In the genomic region with DNA sequence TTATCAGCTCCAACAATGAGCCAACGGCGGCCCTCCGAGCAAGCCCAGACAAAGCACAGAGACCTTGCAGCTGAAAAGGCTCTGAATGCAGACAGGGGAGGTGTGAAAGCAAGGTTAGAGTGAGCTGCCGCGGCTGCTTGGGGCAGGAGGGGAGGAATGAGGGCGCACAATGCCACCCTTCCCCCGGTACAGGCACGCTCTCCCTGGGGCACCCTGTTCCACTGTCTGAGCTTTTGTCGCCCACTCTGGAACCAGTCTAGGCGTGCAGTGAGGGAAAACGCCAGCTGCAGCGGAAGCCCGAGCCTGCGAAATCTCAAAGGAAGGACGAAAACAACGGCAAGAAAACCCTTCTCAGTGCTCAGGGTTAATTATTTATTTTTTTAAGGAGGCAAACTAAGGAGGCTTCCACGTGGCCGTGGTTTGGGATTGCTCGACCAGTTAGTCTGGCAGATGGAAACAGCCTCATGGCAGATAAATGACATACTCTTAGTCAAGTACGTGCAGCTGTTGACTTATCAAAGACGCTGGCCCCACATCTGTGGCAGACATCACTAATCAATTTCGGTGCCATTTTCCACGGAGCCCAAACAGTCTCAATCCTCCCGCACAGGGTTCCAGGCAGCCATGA, we compare ENCODE assay signal across 1 cellular context.
TF ChIP-seq lines count a peak whose summit lies in the region.

No MANE protein-coding gene starts in this region.

TF ChIP-seq in K562, 482 proteins besides CTCF, POLR2A, EP300 and RAD21 (continued from another document and continues in another):
- no peak for TF ChIP-seq FOXM1 (IDR thresholded peaks at IDR 0.05; ENCODE audit: low read depth)
- TF ChIP-seq FOXM1 (CRISPR knock-in tag; IDR thresholded peaks at IDR 0.05; ENCODE audit: low read depth), result no peak
- no peak for TF ChIP-seq PTBP1 (IDR thresholded peaks at IDR 0.05; ENCODE audit: low read depth, low read length)
- no peak for TF ChIP-seq FUS (optimal IDR thresholded peaks at IDR 0.05; ENCODE audit: low read depth, low read length)
- no peak for TF ChIP-seq ZNF764 (CRISPR knock-in tag; IDR thresholded peaks at IDR 0.05; ENCODE audit: low read depth)
- TF ChIP-seq, protein P1, sequence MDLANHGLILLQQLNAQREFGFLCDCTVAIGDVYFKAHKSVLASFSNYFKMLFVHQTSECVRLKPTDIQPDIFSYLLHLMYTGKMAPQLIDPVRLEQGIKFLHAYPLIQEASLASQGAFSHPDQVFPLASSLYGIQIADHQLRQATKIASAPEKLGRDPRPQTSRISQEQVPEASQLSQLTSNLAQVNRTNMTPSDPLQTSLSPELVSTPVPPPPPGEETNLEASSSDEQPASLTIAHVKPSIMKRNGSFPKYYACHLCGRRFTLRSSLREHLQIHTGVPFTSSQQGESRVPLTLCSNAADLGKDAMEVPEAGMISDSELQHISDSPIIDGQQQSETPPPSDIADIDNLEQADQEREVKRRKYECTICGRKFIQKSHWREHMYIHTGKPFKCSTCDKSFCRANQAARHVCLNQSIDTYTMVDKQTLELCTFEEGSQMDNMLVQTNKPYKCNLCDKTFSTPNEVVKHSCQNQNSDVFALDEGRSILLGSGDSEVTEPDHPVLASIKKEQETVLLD (IDR thresholded peaks at IDR 0.05), result no peak
- no peak for TF ChIP-seq MXI1 (IDR thresholded peaks at IDR 0.05; ENCODE audit: low read depth, low read length)
- TF ChIP-seq, protein P2, sequence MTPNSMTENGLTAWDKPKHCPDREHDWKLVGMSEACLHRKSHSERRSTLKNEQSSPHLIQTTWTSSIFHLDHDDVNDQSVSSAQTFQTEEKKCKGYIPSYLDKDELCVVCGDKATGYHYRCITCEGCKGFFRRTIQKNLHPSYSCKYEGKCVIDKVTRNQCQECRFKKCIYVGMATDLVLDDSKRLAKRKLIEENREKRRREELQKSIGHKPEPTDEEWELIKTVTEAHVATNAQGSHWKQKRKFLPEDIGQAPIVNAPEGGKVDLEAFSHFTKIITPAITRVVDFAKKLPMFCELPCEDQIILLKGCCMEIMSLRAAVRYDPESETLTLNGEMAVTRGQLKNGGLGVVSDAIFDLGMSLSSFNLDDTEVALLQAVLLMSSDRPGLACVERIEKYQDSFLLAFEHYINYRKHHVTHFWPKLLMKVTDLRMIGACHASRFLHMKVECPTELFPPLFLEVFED (CRISPR knock-in tag; conservative IDR thresholded peaks at IDR 0.05), result no peak
- no peak for TF ChIP-seq RFX1 (IDR thresholded peaks at IDR 0.05)
- TF ChIP-seq TCF3 (CRISPR knock-in tag; IDR thresholded peaks at IDR 0.05), result peak; percentile 76
- TF ChIP-seq HIVEP1 (CRISPR knock-in tag; IDR thresholded peaks at IDR 0.05), result no peak
- no peak for TF ChIP-seq MAFG (tag; conservative IDR thresholded peaks at IDR 0.05)
- peak; percentile 44 for TF ChIP-seq ARID1B (IDR thresholded peaks at IDR 0.05)
- TF ChIP-seq ARNT (IDR thresholded peaks at IDR 0.05), result no peak
- TF ChIP-seq ZFX (CRISPR knock-in tag; IDR thresholded peaks at IDR 0.05), result no peak
- TF ChIP-seq RBM17 (IDR thresholded peaks at IDR 0.05; ENCODE audit: borderline replicate concordance, low read depth, low read length), result no peak
- no peak for TF ChIP-seq HOXB6 (CRISPR knock-in tag; IDR thresholded peaks at IDR 0.05; ENCODE audit: borderline replicate concordance)
- no peak for TF ChIP-seq EWSR1 (IDR thresholded peaks at IDR 0.05; ENCODE audit: borderline replicate concordance, low read depth, partially characterized antibody)
- TF ChIP-seq, protein P3, sequence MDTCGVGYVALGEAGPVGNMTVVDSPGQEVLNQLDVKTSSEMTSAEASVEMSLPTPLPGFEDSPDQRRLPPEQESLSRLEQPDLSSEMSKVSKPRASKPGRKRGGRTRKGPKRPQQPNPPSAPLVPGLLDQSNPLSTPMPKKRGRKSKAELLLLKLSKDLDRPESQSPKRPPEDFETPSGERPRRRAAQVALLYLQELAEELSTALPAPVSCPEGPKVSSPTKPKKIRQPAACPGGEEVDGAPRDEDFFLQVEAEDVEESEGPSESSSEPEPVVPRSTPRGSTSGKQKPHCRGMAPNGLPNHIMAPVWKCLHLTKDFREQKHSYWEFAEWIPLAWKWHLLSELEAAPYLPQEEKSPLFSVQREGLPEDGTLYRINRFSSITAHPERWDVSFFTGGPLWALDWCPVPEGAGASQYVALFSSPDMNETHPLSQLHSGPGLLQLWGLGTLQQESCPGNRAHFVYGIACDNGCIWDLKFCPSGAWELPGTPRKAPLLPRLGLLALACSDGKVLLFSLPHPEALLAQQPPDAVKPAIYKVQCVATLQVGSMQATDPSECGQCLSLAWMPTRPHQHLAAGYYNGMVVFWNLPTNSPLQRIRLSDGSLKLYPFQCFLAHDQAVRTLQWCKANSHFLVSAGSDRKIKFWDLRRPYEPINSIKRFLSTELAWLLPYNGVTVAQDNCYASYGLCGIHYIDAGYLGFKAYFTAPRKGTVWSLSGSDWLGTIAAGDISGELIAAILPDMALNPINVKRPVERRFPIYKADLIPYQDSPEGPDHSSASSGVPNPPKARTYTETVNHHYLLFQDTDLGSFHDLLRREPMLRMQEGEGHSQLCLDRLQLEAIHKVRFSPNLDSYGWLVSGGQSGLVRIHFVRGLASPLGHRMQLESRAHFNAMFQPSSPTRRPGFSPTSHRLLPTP (IDR thresholded peaks at IDR 0.05; ENCODE audit: borderline replicate concordance, extremely low read depth, insufficient read length), result no peak
- TF ChIP-seq TFAM (CRISPR knock-in tag; conservative IDR thresholded peaks at IDR 0.05), result no peak
- TF ChIP-seq CHCHD3 (CRISPR knock-in tag; IDR thresholded peaks at IDR 0.05), result no peak
- TF ChIP-seq CBX2 (IDR thresholded peaks at IDR 0.05; ENCODE audit: insufficient read depth, low read length, poor library complexity, severe bottlenecking), result no peak
- TF ChIP-seq, protein P4, sequence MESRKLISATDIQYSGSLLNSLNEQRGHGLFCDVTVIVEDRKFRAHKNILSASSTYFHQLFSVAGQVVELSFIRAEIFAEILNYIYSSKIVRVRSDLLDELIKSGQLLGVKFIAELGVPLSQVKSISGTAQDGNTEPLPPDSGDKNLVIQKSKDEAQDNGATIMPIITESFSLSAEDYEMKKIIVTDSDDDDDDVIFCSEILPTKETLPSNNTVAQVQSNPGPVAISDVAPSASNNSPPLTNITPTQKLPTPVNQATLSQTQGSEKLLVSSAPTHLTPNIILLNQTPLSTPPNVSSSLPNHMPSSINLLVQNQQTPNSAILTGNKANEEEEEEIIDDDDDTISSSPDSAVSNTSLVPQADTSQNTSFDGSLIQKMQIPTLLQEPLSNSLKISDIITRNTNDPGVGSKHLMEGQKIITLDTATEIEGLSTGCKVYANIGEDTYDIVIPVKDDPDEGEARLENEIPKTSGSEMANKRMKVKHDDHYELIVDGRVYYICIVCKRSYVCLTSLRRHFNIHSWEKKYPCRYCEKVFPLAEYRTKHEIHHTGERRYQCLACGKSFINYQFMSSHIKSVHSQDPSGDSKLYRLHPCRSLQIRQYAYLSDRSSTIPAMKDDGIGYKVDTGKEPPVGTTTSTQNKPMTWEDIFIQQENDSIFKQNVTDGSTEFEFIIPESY (CRISPR knock-in tag; IDR thresholded peaks at IDR 0.05), result no peak
- TF ChIP-seq ADNP (tag; IDR thresholded peaks at IDR 0.05), result no peak
- TF ChIP-seq, protein P5, sequence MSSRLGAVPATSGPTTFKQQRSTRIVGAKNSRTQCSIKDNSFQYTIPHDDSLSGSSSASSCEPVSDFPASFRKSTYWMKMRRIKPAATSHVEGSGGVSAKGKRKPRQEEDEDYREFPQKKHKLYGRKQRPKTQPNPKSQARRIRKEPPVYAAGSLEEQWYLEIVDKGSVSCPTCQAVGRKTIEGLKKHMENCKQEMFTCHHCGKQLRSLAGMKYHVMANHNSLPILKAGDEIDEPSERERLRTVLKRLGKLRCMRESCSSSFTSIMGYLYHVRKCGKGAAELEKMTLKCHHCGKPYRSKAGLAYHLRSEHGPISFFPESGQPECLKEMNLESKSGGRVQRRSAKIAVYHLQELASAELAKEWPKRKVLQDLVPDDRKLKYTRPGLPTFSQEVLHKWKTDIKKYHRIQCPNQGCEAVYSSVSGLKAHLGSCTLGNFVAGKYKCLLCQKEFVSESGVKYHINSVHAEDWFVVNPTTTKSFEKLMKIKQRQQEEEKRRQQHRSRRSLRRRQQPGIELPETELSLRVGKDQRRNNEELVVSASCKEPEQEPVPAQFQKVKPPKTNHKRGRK (tag; IDR thresholded peaks at IDR 0.05), result no peak
- no peak for TF ChIP-seq NR2C2 (CRISPR knock-in tag; IDR thresholded peaks at IDR 0.05)
- TF ChIP-seq NR2C2 (tag; IDR thresholded peaks at IDR 0.05), result no peak
- TF ChIP-seq, protein P6, sequence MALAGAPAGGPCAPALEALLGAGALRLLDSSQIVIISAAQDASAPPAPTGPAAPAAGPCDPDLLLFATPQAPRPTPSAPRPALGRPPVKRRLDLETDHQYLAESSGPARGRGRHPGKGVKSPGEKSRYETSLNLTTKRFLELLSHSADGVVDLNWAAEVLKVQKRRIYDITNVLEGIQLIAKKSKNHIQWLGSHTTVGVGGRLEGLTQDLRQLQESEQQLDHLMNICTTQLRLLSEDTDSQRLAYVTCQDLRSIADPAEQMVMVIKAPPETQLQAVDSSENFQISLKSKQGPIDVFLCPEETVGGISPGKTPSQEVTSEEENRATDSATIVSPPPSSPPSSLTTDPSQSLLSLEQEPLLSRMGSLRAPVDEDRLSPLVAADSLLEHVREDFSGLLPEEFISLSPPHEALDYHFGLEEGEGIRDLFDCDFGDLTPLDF (CRISPR knock-in tag; IDR thresholded peaks at IDR 0.05), result no peak
- TF ChIP-seq GTF2E2 (tag; IDR thresholded peaks at IDR 0.05), result no peak
- no peak for TF ChIP-seq RBFOX2 (IDR thresholded peaks at IDR 0.05; ENCODE audit: low read depth, low read length)
- TF ChIP-seq MYC (IDR thresholded peaks at IDR 0.05; ENCODE audit: low read depth, low read length), result peak; percentile 62
- no peak for TF ChIP-seq MYC (CRISPR knock-in tag; IDR thresholded peaks at IDR 0.05; ENCODE audit: borderline replicate concordance, low read depth)
- TF ChIP-seq NFIX (CRISPR knock-in tag; IDR thresholded peaks at IDR 0.05; ENCODE audit: low read depth), result no peak
- TF ChIP-seq KDM2B (CRISPR knock-in tag; IDR thresholded peaks at IDR 0.05), result no peak
- no peak for TF ChIP-seq BHLHE40 (IDR thresholded peaks at IDR 0.05; ENCODE audit: low read length)
- TF ChIP-seq, protein P7, sequence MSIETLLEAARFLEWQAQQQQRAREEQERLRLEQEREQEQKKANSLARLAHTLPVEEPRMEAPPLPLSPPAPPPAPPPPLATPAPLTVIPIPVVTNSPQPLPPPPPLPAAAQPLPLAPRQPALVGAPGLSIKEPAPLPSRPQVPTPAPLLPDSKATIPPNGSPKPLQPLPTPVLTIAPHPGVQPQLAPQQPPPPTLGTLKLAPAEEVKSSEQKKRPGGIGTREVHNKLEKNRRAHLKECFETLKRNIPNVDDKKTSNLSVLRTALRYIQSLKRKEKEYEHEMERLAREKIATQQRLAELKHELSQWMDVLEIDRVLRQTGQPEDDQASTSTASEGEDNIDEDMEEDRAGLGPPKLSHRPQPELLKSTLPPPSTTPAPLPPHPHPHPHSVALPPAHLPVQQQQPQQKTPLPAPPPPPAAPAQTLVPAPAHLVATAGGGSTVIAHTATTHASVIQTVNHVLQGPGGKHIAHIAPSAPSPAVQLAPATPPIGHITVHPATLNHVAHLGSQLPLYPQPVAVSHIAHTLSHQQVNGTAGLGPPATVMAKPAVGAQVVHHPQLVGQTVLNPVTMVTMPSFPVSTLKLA (conservative IDR thresholded peaks at IDR 0.05), result peak in 1 of 2 experiments; percentile 37; a peak in 1 of 4 replicates
- TF ChIP-seq, protein P8, sequence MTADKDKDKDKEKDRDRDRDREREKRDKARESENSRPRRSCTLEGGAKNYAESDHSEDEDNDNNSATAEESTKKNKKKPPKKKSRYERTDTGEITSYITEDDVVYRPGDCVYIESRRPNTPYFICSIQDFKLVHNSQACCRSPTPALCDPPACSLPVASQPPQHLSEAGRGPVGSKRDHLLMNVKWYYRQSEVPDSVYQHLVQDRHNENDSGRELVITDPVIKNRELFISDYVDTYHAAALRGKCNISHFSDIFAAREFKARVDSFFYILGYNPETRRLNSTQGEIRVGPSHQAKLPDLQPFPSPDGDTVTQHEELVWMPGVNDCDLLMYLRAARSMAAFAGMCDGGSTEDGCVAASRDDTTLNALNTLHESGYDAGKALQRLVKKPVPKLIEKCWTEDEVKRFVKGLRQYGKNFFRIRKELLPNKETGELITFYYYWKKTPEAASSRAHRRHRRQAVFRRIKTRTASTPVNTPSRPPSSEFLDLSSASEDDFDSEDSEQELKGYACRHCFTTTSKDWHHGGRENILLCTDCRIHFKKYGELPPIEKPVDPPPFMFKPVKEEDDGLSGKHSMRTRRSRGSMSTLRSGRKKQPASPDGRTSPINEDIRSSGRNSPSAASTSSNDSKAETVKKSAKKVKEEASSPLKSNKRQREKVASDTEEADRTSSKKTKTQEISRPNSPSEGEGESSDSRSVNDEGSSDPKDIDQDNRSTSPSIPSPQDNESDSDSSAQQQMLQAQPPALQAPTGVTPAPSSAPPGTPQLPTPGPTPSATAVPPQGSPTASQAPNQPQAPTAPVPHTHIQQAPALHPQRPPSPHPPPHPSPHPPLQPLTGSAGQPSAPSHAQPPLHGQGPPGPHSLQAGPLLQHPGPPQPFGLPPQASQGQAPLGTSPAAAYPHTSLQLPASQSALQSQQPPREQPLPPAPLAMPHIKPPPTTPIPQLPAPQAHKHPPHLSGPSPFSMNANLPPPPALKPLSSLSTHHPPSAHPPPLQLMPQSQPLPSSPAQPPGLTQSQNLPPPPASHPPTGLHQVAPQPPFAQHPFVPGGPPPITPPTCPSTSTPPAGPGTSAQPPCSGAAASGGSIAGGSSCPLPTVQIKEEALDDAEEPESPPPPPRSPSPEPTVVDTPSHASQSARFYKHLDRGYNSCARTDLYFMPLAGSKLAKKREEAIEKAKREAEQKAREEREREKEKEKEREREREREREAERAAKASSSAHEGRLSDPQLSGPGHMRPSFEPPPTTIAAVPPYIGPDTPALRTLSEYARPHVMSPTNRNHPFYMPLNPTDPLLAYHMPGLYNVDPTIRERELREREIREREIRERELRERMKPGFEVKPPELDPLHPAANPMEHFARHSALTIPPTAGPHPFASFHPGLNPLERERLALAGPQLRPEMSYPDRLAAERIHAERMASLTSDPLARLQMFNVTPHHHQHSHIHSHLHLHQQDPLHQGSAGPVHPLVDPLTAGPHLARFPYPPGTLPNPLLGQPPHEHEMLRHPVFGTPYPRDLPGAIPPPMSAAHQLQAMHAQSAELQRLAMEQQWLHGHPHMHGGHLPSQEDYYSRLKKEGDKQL (CRISPR knock-in tag; IDR thresholded peaks at IDR 0.05; ENCODE audit: borderline replicate concordance), result no peak
- no peak for TF ChIP-seq MTA3 (IDR thresholded peaks at IDR 0.05; ENCODE audit: borderline replicate concordance)
- TF ChIP-seq, protein P9, sequence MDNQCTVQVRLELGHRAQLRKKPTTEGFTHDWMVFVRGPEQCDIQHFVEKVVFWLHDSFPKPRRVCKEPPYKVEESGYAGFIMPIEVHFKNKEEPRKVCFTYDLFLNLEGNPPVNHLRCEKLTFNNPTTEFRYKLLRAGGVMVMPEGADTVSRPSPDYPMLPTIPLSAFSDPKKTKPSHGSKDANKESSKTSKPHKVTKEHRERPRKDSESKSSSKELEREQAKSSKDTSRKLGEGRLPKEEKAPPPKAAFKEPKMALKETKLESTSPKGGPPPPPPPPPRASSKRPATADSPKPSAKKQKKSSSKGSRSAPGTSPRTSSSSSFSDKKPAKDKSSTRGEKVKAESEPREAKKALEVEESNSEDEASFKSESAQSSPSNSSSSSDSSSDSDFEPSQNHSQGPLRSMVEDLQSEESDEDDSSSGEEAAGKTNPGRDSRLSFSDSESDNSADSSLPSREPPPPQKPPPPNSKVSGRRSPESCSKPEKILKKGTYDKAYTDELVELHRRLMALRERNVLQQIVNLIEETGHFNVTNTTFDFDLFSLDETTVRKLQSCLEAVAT (IDR thresholded peaks at IDR 0.05), result peak in 1 of 2 experiments; percentile 87; a peak in 2 of 4 replicates
- TF ChIP-seq SMAD2 (IDR thresholded peaks at IDR 0.05; ENCODE audit: low read depth, low read length), result no peak
